Comparison of ENCODE assay signal across 1 cellular context in genomic region chr1:92123868-92124267, GRCh38.
TF ChIP-seq lines count a peak whose summit lies in the region.

No MANE protein-coding gene starts in this region.

TF ChIP-seq in HepG2, 621 proteins besides CTCF, POLR2A, EP300 and RAD21:
- TF ChIP-seq ZNF549 (CRISPR knock-in tag; IDR thresholded peaks at IDR 0.05) (no peak), U2AF1 (optimal IDR thresholded peaks at IDR 0.05; ENCODE audit: low read depth, low read length) (no peak), HMGXB3 (CRISPR knock-in tag; IDR thresholded peaks at IDR 0.05; ENCODE audit: borderline replicate concordance) (no peak), NKX3-1 (CRISPR knock-in tag; IDR thresholded peaks at IDR 0.05) (no peak), HMGXB4 (CRISPR knock-in tag; IDR thresholded peaks at IDR 0.05; ENCODE audit: borderline replicate concordance in 1 of 2, low read depth in 1 of 2) (no peak), DMAP1 (CRISPR knock-in tag; IDR thresholded peaks at IDR 0.05) (no peak), ZNF33A (CRISPR knock-in tag; IDR thresholded peaks at IDR 0.05; ENCODE audit: borderline replicate concordance) (no peak)
